ENCODE assay signal across 8 cellular contexts in the genomic region with DNA sequence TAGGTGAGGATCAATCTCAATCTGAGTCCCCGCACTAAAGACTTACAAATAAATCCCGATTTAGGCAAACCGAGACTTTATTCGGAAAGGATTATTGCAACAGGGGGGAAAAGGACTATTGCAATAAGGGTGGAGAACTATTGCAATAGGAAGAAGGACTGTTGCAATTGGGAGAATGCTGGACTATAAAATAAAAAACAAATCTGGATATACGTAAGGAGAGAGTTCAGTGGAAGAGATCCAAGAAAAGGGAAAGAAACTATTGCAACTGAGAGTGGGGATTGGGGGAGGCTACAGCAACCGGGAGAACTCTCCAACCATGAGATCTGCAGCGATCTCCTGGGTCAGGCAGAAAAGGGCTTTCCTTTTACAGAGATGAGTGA. TPM values are rescaled to one million over a fixed set of nuclear protein-coding genes. Genes with fewer than 3 reads are reported as not detected.
DNase-seq lines count a peak whose midpoint lies in the region.

No MANE protein-coding gene starts in this region.

- intact Hi-C loops in activated CD4-positive, alpha-beta T cell treated with anti-CD3 and anti-CD28 coated beads, Interleukin-2, amount 10 ng/mL, durations not matched to agents 24 days and 14 days (cut with micrococcal nuclease): no loop called here
- intact Hi-C loops in activated T-helper 1 cell treated with anti-CD3 and anti-CD28 coated beads, Interleukin-12 subunit alpha, Interleukin-12 subunit beta, Interleukin-2, Interleukin-4 antibody, amounts not matched to agents 30 ng/mL and 10 ng/mL and 1 ng/mL, durations not matched to agents 14 hours and 24 hours and 36 hours (cut with micrococcal nuclease): no loop called here

- H3K4me1 Mint-ChIP-seq in activated CD4-positive, alpha-beta T cell treated with anti-CD3 and anti-CD28 coated beads, Interleukin-2, amount 10 ng/mL, durations not matched to agents 24 days and 14 days: peaks cover 20% of the 10 kb centered on the region
- H3K4me1 Mint-ChIP-seq in activated T-helper 1 cell treated with anti-CD3 and anti-CD28 coated beads, Interleukin-12 subunit alpha, Interleukin-12 subunit beta, Interleukin-2, Interleukin-4 antibody, amounts not matched to agents 30 ng/mL and 10 ng/mL and 1 ng/mL, durations not matched to agents 14 hours and 24 hours and 36 hours (ENCODE audit: low read depth): peaks cover 26% of the 10 kb centered on the region

- no peaks in the 10 kb centered on the region for H3K9me3 Mint-ChIP-seq in activated CD4-positive, alpha-beta T cell treated with anti-CD3 and anti-CD28 coated beads, Interleukin-2, amount 10 ng/mL, durations not matched to agents 24 days and 14 days
- H3K9me3 Mint-ChIP-seq in activated T-helper 1 cell treated with anti-CD3 and anti-CD28 coated beads, Interleukin-12 subunit alpha, Interleukin-12 subunit beta, Interleukin-2, Interleukin-4 antibody, amounts not matched to agents 30 ng/mL and 10 ng/mL and 1 ng/mL, durations not matched to agents 14 hours and 24 hours and 36 hours: no peaks in the 10 kb centered on the region

- H3K4me3 ChIP-seq in iPS-20b (ENCODE audit: low read length) (peak overlapping the region; percentile 96; the same call in 1 of the 2 replicates), subcutaneous abdominal adipose tissue (ENCODE audit: low read depth in 1 of 5, low read length in 5 of 5) (peak overlapping the region; percentile 84 to 94 (median 91))

- no peaks in the 10 kb centered on the region; the same call in 1 of the 2 replicates for H3K27me3 ChIP-seq in iPS-20b (ENCODE audit: insufficient read depth, low read length)
- no peaks in the 10 kb centered on the region for H3K27me3 ChIP-seq in subcutaneous abdominal adipose tissue (ENCODE audit: control insufficient read depth in 5 of 5, insufficient read depth in 4 of 5, low read length in 5 of 5)

- peaks cover 7% of the 10 kb centered on the region for H3K36me3 Mint-ChIP-seq in activated CD4-positive, alpha-beta T cell treated with anti-CD3 and anti-CD28 coated beads, Interleukin-2, amount 10 ng/mL, durations not matched to agents 24 days and 14 days (ENCODE audit: low read depth)
- H3K36me3 Mint-ChIP-seq in activated T-helper 1 cell treated with anti-CD3 and anti-CD28 coated beads, Interleukin-12 subunit alpha, Interleukin-12 subunit beta, Interleukin-2, Interleukin-4 antibody, amounts not matched to agents 30 ng/mL and 10 ng/mL and 1 ng/mL, durations not matched to agents 14 hours and 24 hours and 36 hours (ENCODE audit: low read depth): peaks cover 8% of the 10 kb centered on the region

- no peak for DNase-seq in activated CD4-positive, alpha-beta T cell treated with anti-CD3 and anti-CD28 coated beads, Interleukin-2, amount 10 ng/mL, durations not matched to agents 24 days and 14 days
- no peak for DNase-seq in activated CD4-positive, alpha-beta T cell treated with anti-CD3 and anti-CD28 coated beads, Interleukin-2, amount 50 U/mL, for 1 hour
- DNase-seq in activated T-helper 1 cell treated with anti-CD3 and anti-CD28 coated beads, Interleukin-12 subunit alpha, Interleukin-12 subunit beta, Interleukin-2, Interleukin-4 antibody, amounts not matched to agents 30 ng/mL and 10 ng/mL and 1 ng/mL, durations not matched to agents 14 hours and 24 hours and 36 hours (ENCODE audit: low spot score): no peak
- DNase-seq in NCI-H1048 (lab: John Stamatoyannopoulos, UW): no peak
- DNase-seq in islet precursor cell: no peak
- DNase-seq in NCI-H2081 treated with DMSO at 0.1 percent for 48 hours (lab: John Stamatoyannopoulos, UW): no peak

- H3K27ac ChIP-seq in iPS-20b (ENCODE audit: low read length): no peak overlapping the region
- H3K27ac ChIP-seq in subcutaneous abdominal adipose tissue (ENCODE audit: low read depth, low read length): no peak overlapping the region

- H3K4me1 ChIP-seq in iPS-20b (ENCODE audit: insufficient read depth, low read length): peaks cover 3% of the 10 kb centered on the region
- peaks cover 2 to 26% (median 25%) of the 10 kb centered on the region in 5 donors for H3K4me1 ChIP-seq in subcutaneous abdominal adipose tissue (ENCODE audit: control insufficient read depth in 5 of 5, insufficient read depth in 5 of 5, low read length in 5 of 5)

- peak overlapping the region; percentile 88; the same call in 1 of the 2 replicates for H3K9ac ChIP-seq in iPS-20b (ENCODE audit: low read depth, low read length)
- H3K9ac ChIP-seq in subcutaneous abdominal adipose tissue (ENCODE audit: low read length in 5 of 5): peak overlapping the region; percentile 9 to 86 (median 74)

- H3K27ac Mint-ChIP-seq in activated CD4-positive, alpha-beta T cell treated with anti-CD3 and anti-CD28 coated beads, Interleukin-2, amount 10 ng/mL, durations not matched to agents 24 days and 14 days: peak overlapping the region; percentile 88
- peak overlapping the region; percentile 50 for H3K27ac Mint-ChIP-seq in activated T-helper 1 cell treated with anti-CD3 and anti-CD28 coated beads, Interleukin-12 subunit alpha, Interleukin-12 subunit beta, Interleukin-2, Interleukin-4 antibody, amounts not matched to agents 30 ng/mL and 10 ng/mL and 1 ng/mL, durations not matched to agents 14 hours and 24 hours and 36 hours

- H3K36me3 ChIP-seq in iPS-20b (ENCODE audit: insufficient read depth, low read depth, low read length) (no peaks in the 10 kb centered on the region), subcutaneous abdominal adipose tissue (ENCODE audit: control insufficient read depth in 5 of 5, insufficient read depth in 5 of 5, low read length in 5 of 5) (no peaks in the 10 kb centered on the region)

- peaks cover 14% of the 10 kb centered on the region for H3K27me3 Mint-ChIP-seq in activated CD4-positive, alpha-beta T cell treated with anti-CD3 and anti-CD28 coated beads, Interleukin-2, amount 10 ng/mL, durations not matched to agents 24 days and 14 days
- H3K27me3 Mint-ChIP-seq in activated T-helper 1 cell treated with anti-CD3 and anti-CD28 coated beads, Interleukin-12 subunit alpha, Interleukin-12 subunit beta, Interleukin-2, Interleukin-4 antibody, amounts not matched to agents 30 ng/mL and 10 ng/mL and 1 ng/mL, durations not matched to agents 14 hours and 24 hours and 36 hours (ENCODE audit: insufficient read depth): peaks cover 21% of the 10 kb centered on the region

- H3K9me3 ChIP-seq in iPS-20b (ENCODE audit: insufficient read depth, low read depth, low read length): no peaks in the 10 kb centered on the region
- no peaks in the 10 kb centered on the region for H3K9me3 ChIP-seq in subcutaneous abdominal adipose tissue (ENCODE audit: control insufficient read depth in 5 of 5, low read length in 5 of 5)

- H3K4me3 Mint-ChIP-seq in activated CD4-positive, alpha-beta T cell treated with anti-CD3 and anti-CD28 coated beads, Interleukin-2, amount 10 ng/mL, durations not matched to agents 24 days and 14 days: peak overlapping the region; percentile 89
- H3K4me3 Mint-ChIP-seq in activated T-helper 1 cell treated with anti-CD3 and anti-CD28 coated beads, Interleukin-12 subunit alpha, Interleukin-12 subunit beta, Interleukin-2, Interleukin-4 antibody, amounts not matched to agents 30 ng/mL and 10 ng/mL and 1 ng/mL, durations not matched to agents 14 hours and 24 hours and 36 hours: peak overlapping the region; percentile 89

RNA-seq across cellular contexts. Expression of a gene that starts 1.2 kb away (rescaled TPM):
- total RNA-seq in activated CD4-positive, alpha-beta T cell treated with anti-CD3 and anti-CD28 coated beads, Interleukin-2, amount 10 ng/mL, durations not matched to agents 24 days and 14 days: 11.5 and 13.1 TPM in 2 replicates
- total RNA-seq in activated T-helper 1 cell treated with anti-CD3 and anti-CD28 coated beads, Interleukin-12 subunit alpha, Interleukin-12 subunit beta, Interleukin-2, Interleukin-4 antibody, amounts not matched to agents 30 ng/mL and 10 ng/mL and 1 ng/mL, durations not matched to agents 14 hours and 24 hours and 36 hours: 11.4 and 13.0 TPM in 2 replicates

RNA-seq across cellular contexts. Expression of a gene that starts 12.1 kb away (rescaled TPM):
- 23.9 and 24.3 TPM in 2 replicates for total RNA-seq in activated CD4-positive, alpha-beta T cell treated with anti-CD3 and anti-CD28 coated beads, Interleukin-2, amount 10 ng/mL, durations not matched to agents 24 days and 14 days
- total RNA-seq in activated T-helper 1 cell treated with anti-CD3 and anti-CD28 coated beads, Interleukin-12 subunit alpha, Interleukin-12 subunit beta, Interleukin-2, Interleukin-4 antibody, amounts not matched to agents 30 ng/mL and 10 ng/mL and 1 ng/mL, durations not matched to agents 14 hours and 24 hours and 36 hours: 25.9 and 27.8 TPM in 2 replicates
